Comparison of ENCODE assay signal across 11 cellular contexts in the genomic region with DNA sequence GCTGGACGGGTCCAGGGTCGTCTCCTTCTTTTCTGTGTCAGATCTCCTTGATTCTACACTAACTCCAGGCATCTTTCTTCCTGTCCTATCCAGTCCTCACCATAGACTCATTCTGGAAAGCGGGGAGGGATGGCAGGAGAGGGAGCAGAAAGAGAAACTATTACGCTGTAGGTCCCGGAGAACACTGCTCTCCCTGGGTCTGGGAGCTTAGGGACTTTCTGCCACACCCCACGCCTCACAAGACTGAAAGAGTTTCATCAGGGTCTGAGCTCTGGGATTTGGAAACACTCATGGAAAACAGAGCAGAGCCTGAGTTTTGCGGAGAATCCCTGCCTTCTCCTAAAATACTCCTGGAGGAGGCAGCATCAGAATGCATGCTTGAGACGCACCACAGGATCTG. TPM values are rescaled to one million over a fixed set of nuclear protein-coding genes. Genes with fewer than 3 reads are reported as not detected.
A peak's percentile ranks its signal among the peaks of the same experiment; 100 is the strongest.
DNase-seq lines count a peak whose midpoint lies in the region; ATAC-seq, FAIRE-seq and TF ChIP-seq lines count a peak whose summit lies in the region.
"Had no signal": no experiment of that assay in that cellular context is flagged by ENCODE, and none has a peak within 500 bp of the region (broad histone marks: within the 10 kb centered on the region; RNA-seq: fewer than 3 reads in every experiment).

No MANE protein-coding gene starts in this region.

- no peak overlapping the region for H3K4me2 ChIP-seq in mesendoderm (ENCODE audit: low read length)
- H3K4me2 ChIP-seq: A549 had no signal

- H3K27ac ChIP-seq in mesendoderm (ENCODE audit: low read depth, low read length), result no peak overlapping the region
- H3K27ac ChIP-seq in testis, result peak overlapping the region; percentile 47 to 77
- H3K27ac ChIP-seq: A549, RWPE1 had no signal

- H2BK120ac ChIP-seq in mesendoderm (ENCODE audit: low read depth, low read length), result no peak overlapping the region

- no peaks in the 10 kb centered on the region for H3K9me3 Mint-ChIP-seq in activated CD4-positive, alpha-beta T cell treated with anti-CD3 and anti-CD28 coated beads for 36 hours (ENCODE audit: low read depth)
- H3K9me3 Mint-ChIP-seq in chondrocyte (ENCODE audit: low read depth), result no peaks in the 10 kb centered on the region

- H3K9me3 ChIP-seq in testis, result no peaks in the 10 kb centered on the region
- H3K9me3 ChIP-seq: A549 had no signal

- H3K27ac Mint-ChIP-seq in activated CD4-positive, alpha-beta T cell treated with anti-CD3 and anti-CD28 coated beads for 36 hours, result no peak overlapping the region
- peak overlapping the region; percentile 81 for H3K27ac Mint-ChIP-seq in chondrocyte (ENCODE audit: unreplicated experiment)

- peaks cover 7% of the 10 kb centered on the region for H3K27me3 Mint-ChIP-seq in activated CD4-positive, alpha-beta T cell treated with anti-CD3 and anti-CD28 coated beads for 36 hours
- no peaks in the 10 kb centered on the region for H3K27me3 Mint-ChIP-seq in chondrocyte (ENCODE audit: low read depth)

- no peak overlapping the region for H4K8ac ChIP-seq in mesendoderm (ENCODE audit: low read depth, low read length)

- peak overlapping the region; percentile 44 for H3K4me3 Mint-ChIP-seq in activated CD4-positive, alpha-beta T cell treated with anti-CD3 and anti-CD28 coated beads for 36 hours
- H3K4me3 Mint-ChIP-seq in chondrocyte (ENCODE audit: unreplicated experiment), result no peak overlapping the region

- H3K27me3 ChIP-seq in mesendoderm (ENCODE audit: insufficient read depth, low read length, poor library complexity) (no peaks in the 10 kb centered on the region), testis (no peaks in the 10 kb centered on the region)

- no peak overlapping the region for H2BK15ac ChIP-seq in mesendoderm (replicated peaks; ENCODE audit: low read depth)

- H3K9ac ChIP-seq in mesendoderm (ENCODE audit: low read length), result no peak overlapping the region

- WGBS in mesendoderm (ENCODE audit: extremely low coverage, insufficient coverage, low lambda C conversion rate), result no CpG with 5 or more reads among the region's 8 CpGs
- WGBS in testis, 2 donors, result 48 to 51% methylated on average over 8 of the region's 8 CpGs

- H4K5ac ChIP-seq in mesendoderm (ENCODE audit: low read length), result no peak overlapping the region

- intact Hi-C loops in activated CD4-positive, alpha-beta T cell treated with anti-CD3 and anti-CD28 coated beads for 36 hours (cut with DNase I, micrococcal nuclease), result loop anchor here (2.0 to 10.0 kb wide), 6 partner anchors 64 to 811 kb away; a partner anchor contains a TSS
- intact Hi-C loops in testis (cut with DNase I; ENCODE audit: low total_unique reads), result no loop called here

- ATAC-seq in activated CD4-positive, alpha-beta T cell treated with anti-CD3 and anti-CD28 coated beads for 36 hours, result no peak
- ATAC-seq: A549 had no signal

- no peak overlapping the region for H3K4ac ChIP-seq in mesendoderm (ENCODE audit: low read depth, low read length)

- no peak overlapping the region for H3K18ac ChIP-seq in mesendoderm (ENCODE audit: low read length)

- H3K4me1 ChIP-seq in mesendoderm (ENCODE audit: control insufficient read depth, low read depth, low read length) (no peaks in the 10 kb centered on the region), testis (peaks cover 20% of the 10 kb centered on the region)

- H3K36me3 ChIP-seq in mesendoderm (ENCODE audit: control insufficient read depth, insufficient read depth, low read length) (no peaks in the 10 kb centered on the region), testis (ENCODE audit: low read depth, missing control alignments) (no peaks in the 10 kb centered on the region)

- H3K79me1 ChIP-seq in mesendoderm (ENCODE audit: low read length), result no peaks in the 10 kb centered on the region

- H2AK5ac ChIP-seq in mesendoderm (ENCODE audit: low read length), result no peak overlapping the region

- CTCF ChIA-PET in activated CD4-positive, alpha-beta T cell treated with anti-CD3 and anti-CD28 coated beads for 36 hours (lab: Charles Lee), result interaction anchor here (0.6 to 3.2 kb wide), 8 partner anchors 12 to 813 kb away, joined by 3 to 15 read pairs (median 7); no protein-coding TSS in a partner anchor
- CTCF ChIA-PET in GM10248 (lab: Yijun Ruan, JAX), result interaction anchor here (1.5 to 4.3 kb wide), 5 partner anchors 12 to 193 kb away, joined by 3 to 30 read pairs (median 16); no protein-coding TSS in a partner anchor

- no peaks in the 10 kb centered on the region for H3K79me2 ChIP-seq in mesendoderm (ENCODE audit: control insufficient read depth, insufficient read depth, low read length)

- no peak for DNase-seq in activated CD4-positive, alpha-beta T cell treated with anti-CD3 and anti-CD28 coated beads for 36 hours
- DNase-seq in activated CD4-positive, alpha-beta T cell treated with anti-CD3 and anti-CD28 coated beads for 4 hours, result no peak
- DNase-seq in chondrocyte (ENCODE audit: low spot score), result no peak
- DNase-seq in mesendoderm, result no peak
- no peak for DNase-seq in testis
- DNase-seq in HTR-8/SVneo (ENCODE audit: insufficient read length, low spot score), result no peak
- no peak for DNase-seq in GM10248 (ENCODE audit: extremely low spot score)
- no peak for DNase-seq in RCC 7860 (ENCODE audit: low spot score)
- DNase-seq: NCI-H187 had no signal

- H3K4me3 ChIP-seq in mesendoderm (ENCODE audit: low read length), result no peak overlapping the region
- no peak overlapping the region for H3K4me3 ChIP-seq in testis
- H3K4me3 ChIP-seq: A549 had no signal

- TF ChIP-seq POLR2A in testis (IDR thresholded peaks at IDR 0.05), result no peak

- POLR2A ChIA-PET in activated CD4-positive, alpha-beta T cell treated with anti-CD3 and anti-CD28 coated beads for 36 hours (lab: Charles Lee), result no interaction called here
- POLR2A ChIA-PET in GM10248 (lab: Yijun Ruan, JAX), result no interaction called here

- peak overlapping the region; percentile 57 for H3K56ac ChIP-seq in mesendoderm (ENCODE audit: low read length)

- H3K4me1 Mint-ChIP-seq in activated CD4-positive, alpha-beta T cell treated with anti-CD3 and anti-CD28 coated beads for 36 hours, result peaks cover 22% of the 10 kb centered on the region
- peaks cover 41% of the 10 kb centered on the region for H3K4me1 Mint-ChIP-seq in chondrocyte (ENCODE audit: low read depth)

- FAIRE-seq in HTR-8/SVneo (lab: Jason Lieb, UNC), result no peak
- FAIRE-seq in RCC 7860 (lab: Jason Lieb, UNC), result no peak
- FAIRE-seq: A549 had no signal

- H2BK5ac ChIP-seq in mesendoderm (ENCODE audit: low read length), result no peak overlapping the region

- H3K23ac ChIP-seq in mesendoderm (ENCODE audit: low read length), result peak overlapping the region; percentile 57

- no peaks in the 10 kb centered on the region for H3K36me3 Mint-ChIP-seq in activated CD4-positive, alpha-beta T cell treated with anti-CD3 and anti-CD28 coated beads for 36 hours (ENCODE audit: low read depth)
- no peaks in the 10 kb centered on the region for H3K36me3 Mint-ChIP-seq in chondrocyte (ENCODE audit: low read depth)

- TF ChIP-seq CTCF in chondrocyte (IDR thresholded peaks at IDR 0.05), result peak; percentile 8
- TF ChIP-seq CTCF in testis (IDR thresholded peaks at IDR 0.05), result no peak
- TF ChIP-seq CTCF in GM10248 (IDR thresholded peaks at IDR 0.05; ENCODE audit: control extremely low read depth, extremely low read depth, low read depth, missing control alignments), result no peak

RNA-seq across cellular contexts. Expression of a gene that starts 38.0 kb away (rescaled TPM):
- total RNA-seq in activated CD4-positive, alpha-beta T cell treated with anti-CD3 and anti-CD28 coated beads for 36 hours, result 1 to 10 TPM; 6.4 to 9.8 TPM
- total RNA-seq in chondrocyte (13.8 to 14.9 TPM (median 14.0 TPM) in 3 replicates), testis (10 to 100 TPM in 1 of 2 donors, 1 to 10 TPM in 1; 9.4 to 14.1 TPM)
- polyA plus RNA-seq in mesendoderm (2013, experiment 1 of 2), result 4.8 TPM
- 4.4 TPM for polyA plus RNA-seq in mesendoderm (2013, experiment 2 of 2)
- polyA plus RNA-seq in testis (ENCODE audit: insufficient read depth, low read depth, low replicate concordance), result 12.3 TPM

RNA-seq across cellular contexts. Expression of a gene that starts 56.3 kb away (rescaled TPM):
- total RNA-seq in activated CD4-positive, alpha-beta T cell treated with anti-CD3 and anti-CD28 coated beads for 36 hours, result 10 to 100 TPM; 41.9 to 45.4 TPM
- total RNA-seq in chondrocyte (61.1 to 78.1 TPM (median 62.6 TPM) in 3 replicates), testis (100 to 1,000 TPM; 157 to 161 TPM)
- polyA plus RNA-seq in mesendoderm (2013, experiment 1 of 2), result 31.4 TPM
- polyA plus RNA-seq in mesendoderm (2013, experiment 2 of 2), result 32.2 TPM
- 57.5 TPM for polyA plus RNA-seq in testis (ENCODE audit: insufficient read depth, low read depth, low replicate concordance)
